Comparison of ENCODE assay signal across 1 cellular context in genomic region chr7:73977626-73978618, GRCh38.
TF ChIP-seq lines count a peak whose summit lies in the region.

No MANE protein-coding gene starts in this region.

TF ChIP-seq in H1, 55 proteins besides CTCF, POLR2A, EP300 and RAD21:
- TF ChIP-seq POLR2AphosphoS5 (IDR thresholded peaks at IDR 0.05; ENCODE audit: low read depth, low read length) (no peak), ATF3 (IDR thresholded peaks at IDR 0.05; ENCODE audit: insufficient read depth, low read depth, low read length) (no peak), NRF1 (IDR thresholded peaks at IDR 0.05; ENCODE audit: low read depth, low read length) (no peak), CHD2 (IDR thresholded peaks at IDR 0.05; ENCODE audit: low read length) (no peak), GABPA (IDR thresholded peaks at IDR 0.05; ENCODE audit: borderline replicate concordance, insufficient read depth, low read length) (no peak), TBP (IDR thresholded peaks at IDR 0.05; ENCODE audit: low read depth, low read length) (no peak), KDM1A (IDR thresholded peaks at IDR 0.05; ENCODE audit: borderline replicate concordance, low read length) (no peak), KDM5A (IDR thresholded peaks at IDR 0.05; ENCODE audit: low read length) (no peak), TAF7 (optimal IDR thresholded peaks at IDR 0.05; ENCODE audit: borderline replicate concordance, low read depth, low read length) (no peak), NANOG (IDR thresholded peaks at IDR 0.05; ENCODE audit: insufficient read depth, low read depth, low read length, poor library complexity, severe bottlenecking) (no peak), SIN3A (conservative IDR thresholded peaks at IDR 0.05 in 1 of 2, IDR thresholded peaks at IDR 0.05 in 1 of 2; ENCODE audit: low read depth in 1 of 2, low read length in 2 of 2) (no peak), PHF8 (conservative IDR thresholded peaks at IDR 0.05; ENCODE audit: low read depth, low read length) (no peak), SP4 (IDR thresholded peaks at IDR 0.05; ENCODE audit: low read length) (no peak)
